1 cellular context compared by ENCODE assay signal in genomic region chr17:7841622-7842379, GRCh38.
A peak's percentile ranks its signal among the peaks of the same experiment; 100 is the strongest.
TF ChIP-seq lines count a peak whose summit lies in the region.

No MANE protein-coding gene starts in this region.

TF ChIP-seq in HepG2, 621 proteins besides CTCF, POLR2A, EP300 and RAD21 (continues in another document):
- TF ChIP-seq, protein P1, sequence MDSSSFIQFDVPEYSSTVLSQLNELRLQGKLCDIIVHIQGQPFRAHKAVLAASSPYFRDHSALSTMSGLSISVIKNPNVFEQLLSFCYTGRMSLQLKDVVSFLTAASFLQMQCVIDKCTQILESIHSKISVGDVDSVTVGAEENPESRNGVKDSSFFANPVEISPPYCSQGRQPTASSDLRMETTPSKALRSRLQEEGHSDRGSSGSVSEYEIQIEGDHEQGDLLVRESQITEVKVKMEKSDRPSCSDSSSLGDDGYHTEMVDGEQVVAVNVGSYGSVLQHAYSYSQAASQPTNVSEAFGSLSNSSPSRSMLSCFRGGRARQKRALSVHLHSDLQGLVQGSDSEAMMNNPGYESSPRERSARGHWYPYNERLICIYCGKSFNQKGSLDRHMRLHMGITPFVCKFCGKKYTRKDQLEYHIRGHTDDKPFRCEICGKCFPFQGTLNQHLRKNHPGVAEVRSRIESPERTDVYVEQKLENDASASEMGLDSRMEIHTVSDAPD (CRISPR knock-in tag; IDR thresholded peaks at IDR 0.05), result no peak
- TF ChIP-seq TCF7L2 (IDR thresholded peaks at IDR 0.05; ENCODE audit: low read depth, low read length) (no peak), GFI1 (CRISPR knock-in tag; IDR thresholded peaks at IDR 0.05; ENCODE audit: borderline replicate concordance) (peak; percentile 44; the same call in 1 of the 2 replicates), THAP11 (CRISPR knock-in tag; IDR thresholded peaks at IDR 0.05) (peak; percentile 59), ZNF343 (CRISPR knock-in tag; IDR thresholded peaks at IDR 0.05) (peak; percentile 60; the same call in 1 of the 2 replicates), ONECUT2 (CRISPR knock-in tag; IDR thresholded peaks at IDR 0.05) (no peak), ZSCAN31 (CRISPR knock-in tag; IDR thresholded peaks at IDR 0.05; ENCODE audit: low read depth) (0 out of 2 replicates have a peak, but pooled peaks have one; percentile 50), NFYB (CRISPR knock-in tag; IDR thresholded peaks at IDR 0.05) (no peak), SKIL (CRISPR knock-in tag; IDR thresholded peaks at IDR 0.05; ENCODE audit: borderline replicate concordance) (peak; percentile 85), STAG1 (CRISPR knock-in tag; IDR thresholded peaks at IDR 0.05) (peak; percentile 42), NR2C2 (CRISPR knock-in tag; IDR thresholded peaks at IDR 0.05; ENCODE audit: borderline replicate concordance) (peak; percentile 24; the same call in 1 of the 2 replicates), ZNF609 (CRISPR knock-in tag; IDR thresholded peaks at IDR 0.05; ENCODE audit: borderline replicate concordance) (peak; percentile 31; the same call in 1 of the 2 replicates), ZNF263 (CRISPR knock-in tag; IDR thresholded peaks at IDR 0.05) (0 out of 2 replicates have a peak, but pooled peaks have one; percentile 11), SALL1 (CRISPR knock-in tag; IDR thresholded peaks at IDR 0.05) (0 out of 2 replicates have a peak, but pooled peaks have one; percentile 68), NFRKB (IDR thresholded peaks at IDR 0.05) (no peak), TARDBP (CRISPR knock-in tag; IDR thresholded peaks at IDR 0.05) (0 out of 2 replicates have a peak, but pooled peaks have one; percentile 12), NFIB (CRISPR knock-in tag; IDR thresholded peaks at IDR 0.05; ENCODE audit: borderline replicate concordance) (0 out of 2 replicates have a peak, but pooled peaks have one; percentile 56), NR3C1 (CRISPR knock-in tag; IDR thresholded peaks at IDR 0.05) (no peak), HNF4G (IDR thresholded peaks at IDR 0.05; ENCODE audit: borderline replicate concordance, low read depth, low read length) (peak; percentile 66), HNF4G (CRISPR knock-in tag; IDR thresholded peaks at IDR 0.05; ENCODE audit: borderline replicate concordance, low read depth) (no peak; the same call in 1 of the 2 replicates), SMAD1 (CRISPR knock-in tag; IDR thresholded peaks at IDR 0.05; ENCODE audit: borderline replicate concordance, low read depth) (peak; percentile 20; the same call in 1 of the 2 replicates), ZNF17 (CRISPR knock-in tag; IDR thresholded peaks at IDR 0.05) (no peak), CHD2 (IDR thresholded peaks at IDR 0.05; ENCODE audit: low read depth, low read length) (0 out of 2 replicates have a peak, but pooled peaks have one; percentile 30), ZBED4 (CRISPR knock-in tag; IDR thresholded peaks at IDR 0.05; ENCODE audit: borderline replicate concordance) (peak; percentile 64; the same call in 1 of the 2 replicates), GATAD2A (CRISPR knock-in tag; IDR thresholded peaks at IDR 0.05) (peak; percentile 1; the same call in 1 of the 2 replicates), ZNF224 (CRISPR knock-in tag; IDR thresholded peaks at IDR 0.05) (0 out of 2 replicates have a peak, but pooled peaks have one; percentile 58), PHF21A (CRISPR knock-in tag; IDR thresholded peaks at IDR 0.05) (peak; percentile 32; the same call in 1 of the 2 replicates), JARID2 (CRISPR knock-in tag; IDR thresholded peaks at IDR 0.05; ENCODE audit: insufficient replicate concordance) (peak; percentile 34), PATZ1 (CRISPR knock-in tag; IDR thresholded peaks at IDR 0.05) (peak; percentile 76), DMTF1 (CRISPR knock-in tag; IDR thresholded peaks at IDR 0.05) (peak; percentile 93; the same call in 1 of the 2 replicates)
- TF ChIP-seq, protein P2, sequence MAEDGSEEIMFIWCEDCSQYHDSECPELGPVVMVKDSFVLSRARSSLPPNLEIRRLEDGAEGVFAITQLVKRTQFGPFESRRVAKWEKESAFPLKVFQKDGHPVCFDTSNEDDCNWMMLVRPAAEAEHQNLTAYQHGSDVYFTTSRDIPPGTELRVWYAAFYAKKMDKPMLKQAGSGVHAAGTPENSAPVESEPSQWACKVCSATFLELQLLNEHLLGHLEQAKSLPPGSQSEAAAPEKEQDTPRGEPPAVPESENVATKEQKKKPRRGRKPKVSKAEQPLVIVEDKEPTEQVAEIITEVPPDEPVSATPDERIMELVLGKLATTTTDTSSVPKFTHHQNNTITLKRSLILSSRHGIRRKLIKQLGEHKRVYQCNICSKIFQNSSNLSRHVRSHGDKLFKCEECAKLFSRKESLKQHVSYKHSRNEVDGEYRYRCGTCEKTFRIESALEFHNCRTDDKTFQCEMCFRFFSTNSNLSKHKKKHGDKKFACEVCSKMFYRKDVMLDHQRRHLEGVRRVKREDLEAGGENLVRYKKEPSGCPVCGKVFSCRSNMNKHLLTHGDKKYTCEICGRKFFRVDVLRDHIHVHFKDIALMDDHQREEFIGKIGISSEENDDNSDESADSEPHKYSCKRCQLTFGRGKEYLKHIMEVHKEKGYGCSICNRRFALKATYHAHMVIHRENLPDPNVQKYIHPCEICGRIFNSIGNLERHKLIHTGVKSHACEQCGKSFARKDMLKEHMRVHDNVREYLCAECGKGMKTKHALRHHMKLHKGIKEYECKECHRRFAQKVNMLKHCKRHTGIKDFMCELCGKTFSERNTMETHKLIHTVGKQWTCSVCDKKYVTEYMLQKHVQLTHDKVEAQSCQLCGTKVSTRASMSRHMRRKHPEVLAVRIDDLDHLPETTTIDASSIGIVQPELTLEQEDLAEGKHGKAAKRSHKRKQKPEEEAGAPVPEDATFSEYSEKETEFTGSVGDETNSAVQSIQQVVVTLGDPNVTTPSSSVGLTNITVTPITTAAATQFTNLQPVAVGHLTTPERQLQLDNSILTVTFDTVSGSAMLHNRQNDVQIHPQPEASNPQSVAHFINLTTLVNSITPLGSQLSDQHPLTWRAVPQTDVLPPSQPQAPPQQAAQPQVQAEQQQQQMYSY (CRISPR knock-in tag; IDR thresholded peaks at IDR 0.05), result peak; percentile 86
- TF ChIP-seq, protein P3, sequence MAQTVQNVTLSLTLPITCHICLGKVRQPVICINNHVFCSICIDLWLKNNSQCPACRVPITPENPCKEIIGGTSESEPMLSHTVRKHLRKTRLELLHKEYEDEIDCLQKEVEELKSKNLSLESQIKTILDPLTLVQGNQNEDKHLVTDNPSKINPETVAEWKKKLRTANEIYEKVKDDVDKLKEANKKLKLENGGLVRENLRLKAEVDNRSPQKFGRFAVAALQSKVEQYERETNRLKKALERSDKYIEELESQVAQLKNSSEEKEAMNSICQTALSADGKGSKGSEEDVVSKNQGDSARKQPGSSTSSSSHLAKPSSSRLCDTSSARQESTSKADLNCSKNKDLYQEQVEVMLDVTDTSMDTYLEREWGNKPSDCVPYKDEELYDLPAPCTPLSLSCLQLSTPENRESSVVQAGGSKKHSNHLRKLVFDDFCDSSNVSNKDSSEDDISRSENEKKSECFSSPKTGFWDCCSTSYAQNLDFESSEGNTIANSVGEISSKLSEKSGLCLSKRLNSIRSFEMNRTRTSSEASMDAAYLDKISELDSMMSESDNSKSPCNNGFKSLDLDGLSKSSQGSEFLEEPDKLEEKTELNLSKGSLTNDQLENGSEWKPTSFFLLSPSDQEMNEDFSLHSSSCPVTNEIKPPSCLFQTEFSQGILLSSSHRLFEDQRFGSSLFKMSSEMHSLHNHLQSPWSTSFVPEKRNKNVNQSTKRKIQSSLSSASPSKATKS (CRISPR knock-in tag; IDR thresholded peaks at IDR 0.05), result no peak
